In the genomic region with DNA sequence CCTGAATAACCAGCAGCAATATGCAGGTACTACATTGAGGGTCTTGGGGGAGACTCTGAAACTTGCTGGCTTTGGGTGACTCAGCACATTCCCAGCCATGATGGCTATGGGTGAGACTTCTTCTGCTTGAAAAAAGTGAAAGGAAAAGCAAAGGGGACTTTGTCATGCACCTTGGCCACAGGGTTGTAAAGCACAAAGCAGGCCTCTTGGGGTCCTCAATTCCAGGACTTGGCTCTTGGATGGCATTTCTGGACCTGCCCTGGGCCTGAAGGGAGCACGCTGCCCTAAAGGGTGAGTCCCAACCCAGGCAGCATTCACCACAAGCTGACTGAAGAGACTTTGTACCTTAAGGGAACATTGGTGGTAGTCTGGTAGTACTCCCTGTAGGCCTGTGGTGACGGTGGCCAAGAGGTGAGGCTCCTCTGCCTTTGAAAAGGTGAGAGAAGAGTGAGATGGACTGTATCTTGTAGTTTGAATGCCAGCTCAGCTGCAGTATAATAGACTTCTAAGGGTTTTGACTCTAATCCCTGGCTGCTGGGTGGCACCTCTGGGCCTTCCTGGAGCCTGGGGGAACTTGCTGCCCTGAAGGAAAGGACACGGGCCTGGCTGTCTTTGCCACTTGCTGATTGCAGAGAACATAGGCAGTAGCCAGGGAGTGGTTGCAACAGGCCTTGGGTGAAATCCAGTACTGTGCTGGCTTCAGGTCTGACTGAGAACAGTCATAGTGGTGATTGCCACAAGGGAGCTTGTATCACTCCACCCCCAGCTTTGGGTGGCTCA, we compare ENCODE assay signal across 9 cellular contexts. TPM values are rescaled to one million over a fixed set of nuclear protein-coding genes. Genes with fewer than 3 reads are reported as not detected.
DNase-seq lines count a peak whose midpoint lies in the region; ATAC-seq and TF ChIP-seq lines count a peak whose summit lies in the region.
"Had no signal": no experiment of that assay in that cellular context is flagged by ENCODE, and none has a peak within 500 bp of the region (broad histone marks: within the 10 kb centered on the region; RNA-seq: fewer than 3 reads in every experiment).

No MANE protein-coding gene starts in this region.

- H3K9me3 Mint-ChIP-seq in activated CD4-positive, alpha-beta T cell treated with anti-CD3 and anti-CD28 coated beads for 36 hours (ENCODE audit: low read depth), result peaks cover 6% of the 10 kb centered on the region
- H3K9me3 Mint-ChIP-seq in activated T-cell treated with anti-CD3 and anti-CD28 coated beads, Interleukin-2, amount 50 U/mL, for 72 hours, result peaks cover 2 to 6% of the 10 kb centered on the region in 2 donors
- peaks cover 2% of the 10 kb centered on the region for H3K9me3 Mint-ChIP-seq in memory B cell
- no peaks in the 10 kb centered on the region for H3K9me3 Mint-ChIP-seq in mesothelial cell of epicardium
- peaks cover 0 to 2% (median 0%) of the 10 kb centered on the region in 8 donors for H3K9me3 Mint-ChIP-seq in CD4-positive, alpha-beta memory T cell

- peak overlapping the region; percentile 95 for H3K27ac Mint-ChIP-seq in activated CD4-positive, alpha-beta T cell treated with anti-CD3 and anti-CD28 coated beads for 36 hours
- H3K27ac Mint-ChIP-seq in activated T-cell treated with anti-CD3 and anti-CD28 coated beads, Interleukin-2, amount 50 U/mL, for 72 hours, result peak overlapping the region; percentile 100
- peak overlapping the region; percentile 11 for H3K27ac Mint-ChIP-seq in memory B cell
- no peak overlapping the region for H3K27ac Mint-ChIP-seq in mesothelial cell of epicardium
- H3K27ac Mint-ChIP-seq in CD4-positive, alpha-beta memory T cell, result peak overlapping the region in 2 of 7 donors; percentile 27 to 47

- ATAC-seq in activated CD4-positive, alpha-beta T cell treated with anti-CD3 and anti-CD28 coated beads for 36 hours, result peak; percentile 71
- ATAC-seq in HG02981 (IDR thresholded peaks at IDR 0.05; ENCODE audit: unreplicated experiment) (peak; percentile 62), memory B cell (ENCODE audit: low read depth) (no peak)
- peak; percentile 75 to 76 for ATAC-seq in activated T-cell treated with anti-CD3 and anti-CD28 coated beads, Interleukin-2, amount 50 U/mL, for 72 hours (replicated peaks in 1 of 2)

- CTCF ChIA-PET in activated CD4-positive, alpha-beta T cell treated with anti-CD3 and anti-CD28 coated beads for 36 hours (lab: Charles Lee), result interaction anchor here (0.6 to 4.1 kb wide), 16 partner anchors 9 to 175 kb away, joined by 3 to 29 read pairs (median 4); no protein-coding TSS in a partner anchor
- CTCF ChIA-PET in CD4-positive, alpha-beta memory T cell (lab: Charles Lee; ENCODE audit: partially characterized antibody), result interaction anchor here (0.6 to 3.8 kb wide), 9 partner anchors 10 to 543 kb away, joined by 3 to 21 read pairs (median 3); partner anchors contain the start of gene CYTIP

- intact Hi-C loops in activated CD4-positive, alpha-beta T cell treated with anti-CD3 and anti-CD28 coated beads for 36 hours (cut with DNase I, micrococcal nuclease), result loop anchor here in 1 of 2 experiments (1.0 kb wide), 1 partner anchor 16 kb away; no protein-coding TSS in a partner anchor
- intact Hi-C loops in CD4-positive, alpha-beta memory T cell (cut with micrococcal nuclease), result no loop called here

- no peaks in the 10 kb centered on the region for H3K9me3 ChIP-seq in CD4-positive, alpha-beta memory T cell (ENCODE audit: control insufficient read depth in 1 of 2, low read length in 2 of 2)
- H3K9me3 ChIP-seq: BLaER1 had no signal

- H3K27me3 ChIP-seq in CD4-positive, alpha-beta memory T cell (ENCODE audit: insufficient read depth, low read length), result no peaks in the 10 kb centered on the region
- H3K27me3 ChIP-seq: BLaER1 had no signal

- H3K36me3 ChIP-seq in CD4-positive, alpha-beta memory T cell (ENCODE audit: insufficient read depth, low read length), result no peaks in the 10 kb centered on the region
- H3K36me3 ChIP-seq: BLaER1 had no signal

- POLR2A ChIA-PET in activated CD4-positive, alpha-beta T cell treated with anti-CD3 and anti-CD28 coated beads for 36 hours (lab: Charles Lee), result interaction anchor here (0.6 to 1.2 kb wide), 6 partner anchors 16 to 419 kb away, joined by 3 to 8 read pairs (median 4); partner anchors contain the start of gene CYTIP
- POLR2A ChIA-PET in CD4-positive, alpha-beta memory T cell (lab: Charles Lee; ENCODE audit: partially characterized antibody), result no interaction called here

- no peak overlapping the region for H3K4me3 ChIP-seq in CD4-positive, alpha-beta memory T cell (ENCODE audit: low read length in 2 of 2)
- H3K4me3 ChIP-seq: BLaER1 had no signal

- H3K4me1 Mint-ChIP-seq in activated CD4-positive, alpha-beta T cell treated with anti-CD3 and anti-CD28 coated beads for 36 hours, result peaks cover 86% of the 10 kb centered on the region
- peaks cover 85% of the 10 kb centered on the region for H3K4me1 Mint-ChIP-seq in activated T-cell treated with anti-CD3 and anti-CD28 coated beads, Interleukin-2, amount 50 U/mL, for 72 hours (ENCODE audit: low read depth)
- H3K4me1 Mint-ChIP-seq in memory B cell (peaks cover 8% of the 10 kb centered on the region), mesothelial cell of epicardium (no peaks in the 10 kb centered on the region)
- H3K4me1 Mint-ChIP-seq in CD4-positive, alpha-beta memory T cell, result peaks cover 9 to 26% (median 16%) of the 10 kb centered on the region in 4 donors

- H3K27ac ChIP-seq in CD4-positive, alpha-beta memory T cell (ENCODE audit: low read depth, low read length), result no peak overlapping the region
- H3K27ac ChIP-seq: BLaER1 had no signal

- peak overlapping the region; percentile 64 for H3K4me3 Mint-ChIP-seq in activated CD4-positive, alpha-beta T cell treated with anti-CD3 and anti-CD28 coated beads for 36 hours
- peak overlapping the region; percentile 81 to 85 for H3K4me3 Mint-ChIP-seq in activated T-cell treated with anti-CD3 and anti-CD28 coated beads, Interleukin-2, amount 50 U/mL, for 72 hours
- H3K4me3 Mint-ChIP-seq in memory B cell (no peak overlapping the region), mesothelial cell of epicardium (no peak overlapping the region)
- H3K4me3 Mint-ChIP-seq in CD4-positive, alpha-beta memory T cell, result no peak overlapping the region

- H3K36me3 Mint-ChIP-seq in activated CD4-positive, alpha-beta T cell treated with anti-CD3 and anti-CD28 coated beads for 36 hours (ENCODE audit: low read depth), result peaks cover 40% of the 10 kb centered on the region
- H3K36me3 Mint-ChIP-seq in activated T-cell treated with anti-CD3 and anti-CD28 coated beads, Interleukin-2, amount 50 U/mL, for 72 hours (ENCODE audit: insufficient read depth in 2 of 2), result peaks cover 8 to 10% of the 10 kb centered on the region in 2 donors
- no peaks in the 10 kb centered on the region for H3K36me3 Mint-ChIP-seq in memory B cell
- H3K36me3 Mint-ChIP-seq in mesothelial cell of epicardium, result no peaks in the 10 kb centered on the region
- H3K36me3 Mint-ChIP-seq in CD4-positive, alpha-beta memory T cell, result no peaks in the 10 kb centered on the region

- peak; percentile 81 for DNase-seq in activated CD4-positive, alpha-beta T cell treated with anti-CD3 and anti-CD28 coated beads for 36 hours
- DNase-seq in activated CD4-positive, alpha-beta T cell treated with anti-CD3 and anti-CD28 coated beads, Interleukin-2, amount 50 U/mL, for 1 hour, result no peak
- DNase-seq in activated T-cell treated with anti-CD3 and anti-CD28 coated beads, Interleukin-2, amount 50 U/mL, for 72 hours, result peak; percentile 79 to 85
- DNase-seq in memory B cell (ENCODE audit: low spot score in 2 of 2) (no peak), mesothelial cell of epicardium (ENCODE audit: low spot score in 2 of 2, unreplicated experiment in 2 of 2) (no peak), DMS153 treated with DMSO at 0.1 percent for 48 hours (lab: John Stamatoyannopoulos, UW; ENCODE audit: unreplicated experiment) (no peak)
- no peak for DNase-seq in CD4-positive, alpha-beta memory T cell

- no peaks in the 10 kb centered on the region for H3K27me3 Mint-ChIP-seq in activated CD4-positive, alpha-beta T cell treated with anti-CD3 and anti-CD28 coated beads for 36 hours
- no peaks in the 10 kb centered on the region for H3K27me3 Mint-ChIP-seq in activated T-cell treated with anti-CD3 and anti-CD28 coated beads, Interleukin-2, amount 50 U/mL, for 72 hours (ENCODE audit: low read depth)
- no peaks in the 10 kb centered on the region for H3K27me3 Mint-ChIP-seq in memory B cell
- peaks cover 2% of the 10 kb centered on the region for H3K27me3 Mint-ChIP-seq in mesothelial cell of epicardium (ENCODE audit: low read depth)
- H3K27me3 Mint-ChIP-seq in CD4-positive, alpha-beta memory T cell, result no peaks in the 10 kb centered on the region

- H3K4me1 ChIP-seq in CD4-positive, alpha-beta memory T cell (ENCODE audit: insufficient read depth, low read length), result peaks cover 8% of the 10 kb centered on the region
- H3K4me1 ChIP-seq: BLaER1 had no signal

- TF ChIP-seq CTCF in mesothelial cell of epicardium (IDR thresholded peaks at IDR 0.05; ENCODE audit: unreplicated experiment), result no peak

RNA-seq across cellular contexts. Expression of gene CYTIP, which starts 36.5 kb away (rescaled TPM):
- total RNA-seq in activated CD4-positive, alpha-beta T cell treated with anti-CD3 and anti-CD28 coated beads for 36 hours, result 100 to 1,000 TPM; 470 to 536 TPM
- 100 to 1,000 TPM; 444 to 460 TPM for total RNA-seq in activated T-cell treated with anti-CD3 and anti-CD28 coated beads, Interleukin-2, amount 50 U/mL, for 72 hours
- 0.38 TPM in 1 of 3 replicates, not detected in the others for total RNA-seq in mesothelial cell of epicardium
- 100 to 1,000 TPM; 231 to 248 TPM for total RNA-seq in CD4-positive, alpha-beta memory T cell
- 100 to 1,000 TPM; 163 to 176 TPM for polyA plus RNA-seq in CD4-positive, alpha-beta memory T cell

Comparison
In these comparisons a context has a peak if more than half of its experiments do, and no peak if none do; other contexts are left out.
1. DNase-seq: peak in activated CD4-positive, alpha-beta T cell treated with anti-CD3 and anti-CD28 coated beads for 36 hours (single experiment) and activated T-cell treated with anti-CD3 and anti-CD28 coated beads, Interleukin-2, amount 50 U/mL, for 72 hours (2 of 2); none in activated CD4-positive, alpha-beta T cell treated with anti-CD3 and anti-CD28 coated beads, Interleukin-2, amount 50 U/mL, for 1 hour (single experiment), memory B cell (0 of 2), mesothelial cell of epicardium (0 of 2), DMS153 treated with DMSO at 0.1 percent for 48 hours (single experiment) and CD4-positive, alpha-beta memory T cell (0 of 5).
2. H3K4me3 Mint-ChIP-seq: peak in activated CD4-positive, alpha-beta T cell treated with anti-CD3 and anti-CD28 coated beads for 36 hours (single experiment) and activated T-cell treated with anti-CD3 and anti-CD28 coated beads, Interleukin-2, amount 50 U/mL, for 72 hours (2 of 2); none in memory B cell (single experiment), mesothelial cell of epicardium (single experiment) and CD4-positive, alpha-beta memory T cell (0 of 8).
3. RNA of gene CYTIP, which starts 36.5 kb away (total RNA-seq): 470 to 536 TPM in activated CD4-positive, alpha-beta T cell treated with anti-CD3 and anti-CD28 coated beads for 36 hours, 444 to 460 TPM in activated T-cell treated with anti-CD3 and anti-CD28 coated beads, Interleukin-2, amount 50 U/mL, for 72 hours and 231 to 248 TPM in CD4-positive, alpha-beta memory T cell; 0.38 TPM in mesothelial cell of epicardium; every median in the first group is over 100 times any median in the second.